Comparison of ENCODE assay signal across 24 cellular contexts in genomic region chr5:154141686-154142300, GRCh38. TPM values are rescaled to one million over a fixed set of nuclear protein-coding genes. Genes with fewer than 3 reads are reported as not detected.
DNase-seq lines count a peak whose midpoint lies in the region; ATAC-seq and TF ChIP-seq lines count a peak whose summit lies in the region.
"Had no signal": no experiment of that assay in that cellular context is flagged by ENCODE, and none has a peak within 500 bp of the region (broad histone marks: within the 10 kb centered on the region; RNA-seq: fewer than 3 reads in every experiment).

No MANE protein-coding gene starts in this region.

- no peak overlapping the region for H2BK15ac ChIP-seq in mesendoderm (replicated peaks; ENCODE audit: low read depth)

- H3K4me2 ChIP-seq in mesendoderm (ENCODE audit: low read length) = no peak overlapping the region

- no peak overlapping the region for H4K8ac ChIP-seq in mesendoderm (ENCODE audit: low read depth, low read length)

- POLR2A ChIA-PET in activated CD4-positive, alpha-beta memory T cell treated with anti-CD3 and anti-CD28 coated beads for 36 hours (lab: Charles Lee) = no interaction called here

- no peaks in the 10 kb centered on the region for H3K4me1 Mint-ChIP-seq in activated CD4-positive, alpha-beta memory T cell treated with anti-CD3 and anti-CD28 coated beads for 36 hours (ENCODE audit: low read depth)
- H3K4me1 Mint-ChIP-seq: activated B cell treated with CpG ODN at 0.5 μM for 24 hours; naive B cell; stimulated activated naive CD8-positive, alpha-beta T cell treated with anti-CD3 and anti-CD28 coated beads, Interleukin-15, amount 100 ng/mL, for 72 hours had no signal

- intact Hi-C loops in ascending aorta (cut with DNase I) = no loop called here
- intact Hi-C loops in activated CD4-positive, alpha-beta memory T cell treated with anti-CD3 and anti-CD28 coated beads for 36 hours (cut with micrococcal nuclease) = no loop called here

- CTCF ChIA-PET in activated CD4-positive, alpha-beta memory T cell treated with anti-CD3 and anti-CD28 coated beads for 36 hours (lab: Charles Lee) = no interaction called here

- H3K27ac ChIP-seq in ascending aorta = peak overlapping the region; percentile 29 to 42
- no peak overlapping the region for H3K27ac ChIP-seq in mesendoderm (ENCODE audit: low read depth, low read length)
- H3K27ac ChIP-seq: sigmoid colon, tibial nerve had no signal

- peaks cover 4% of the 10 kb centered on the region for H3K27me3 Mint-ChIP-seq in activated CD4-positive, alpha-beta memory T cell treated with anti-CD3 and anti-CD28 coated beads for 36 hours

- no peaks in the 10 kb centered on the region for H3K4me1 ChIP-seq in ascending aorta
- peaks cover 8% of the 10 kb centered on the region for H3K4me1 ChIP-seq in mesendoderm (ENCODE audit: control insufficient read depth, low read depth, low read length)

- H2AK5ac ChIP-seq in mesendoderm (ENCODE audit: low read length) = no peak overlapping the region

- no peaks in the 10 kb centered on the region for H3K36me3 Mint-ChIP-seq in activated CD4-positive, alpha-beta memory T cell treated with anti-CD3 and anti-CD28 coated beads for 36 hours
- H3K36me3 Mint-ChIP-seq: activated naive CD8-positive, alpha-beta T cell; CD14-positive monocyte; naive B cell had no signal

- H3K27ac Mint-ChIP-seq in activated CD4-positive, alpha-beta memory T cell treated with anti-CD3 and anti-CD28 coated beads for 36 hours = no peak overlapping the region
- H3K27ac Mint-ChIP-seq: activated B cell treated with CpG ODN at 0.5 μM for 24 hours; activated naive CD8-positive, alpha-beta T cell; activated T-helper 2 cell treated with anti-CD3 and anti-CD28 coated beads, Interferon-gamma antibody, Interleukin-2, Interleukin-4, amounts not matched to agents 10 μg/mL and 5 μg/mL and 100 μg/mL, durations not matched to agents 14 hours and 24 hours and 36 hours; CD14-positive monocyte; HFFc6; naive B cell had no signal

- no peak overlapping the region for H3K56ac ChIP-seq in mesendoderm (ENCODE audit: low read length)

- TF ChIP-seq POLR2A in erythroblast (IDR thresholded peaks at IDR 0.05; ENCODE audit: low read length) (no peak), GM18505 (IDR thresholded peaks at IDR 0.05; ENCODE audit: borderline replicate concordance, extremely low read depth, insufficient read depth, insufficient read length) (no peak)

- no peaks in the 10 kb centered on the region for H3K9me3 ChIP-seq in ascending aorta
- H3K9me3 ChIP-seq: heart right ventricle, sigmoid colon, tibial nerve had no signal

- no peak overlapping the region for H2BK5ac ChIP-seq in mesendoderm (ENCODE audit: low read length)

- H3K18ac ChIP-seq in mesendoderm (ENCODE audit: low read length) = no peak overlapping the region

- H4K5ac ChIP-seq in mesendoderm (ENCODE audit: low read length) = no peak overlapping the region

- H3K36me3 ChIP-seq in ascending aorta (no peaks in the 10 kb centered on the region), mesendoderm (ENCODE audit: control insufficient read depth, insufficient read depth, low read length) (no peaks in the 10 kb centered on the region)
- H3K36me3 ChIP-seq: heart right ventricle, sigmoid colon, tibial nerve had no signal

- no peaks in the 10 kb centered on the region for H3K9me3 Mint-ChIP-seq in activated CD4-positive, alpha-beta memory T cell treated with anti-CD3 and anti-CD28 coated beads for 36 hours
- H3K9me3 Mint-ChIP-seq: activated B cell treated with CpG ODN at 0.5 μM for 24 hours; activated T-helper 2 cell treated with anti-CD3 and anti-CD28 coated beads, Interferon-gamma antibody, Interleukin-2, Interleukin-4, amounts not matched to agents 10 μg/mL and 5 μg/mL and 100 μg/mL, durations not matched to agents 14 hours and 24 hours and 36 hours; HFFc6; stimulated activated naive CD8-positive, alpha-beta T cell treated with anti-CD3 and anti-CD28 coated beads, Interleukin-15, amount 100 ng/mL, for 72 hours had no signal

- H3K4ac ChIP-seq in mesendoderm (ENCODE audit: low read depth, low read length) = no peak overlapping the region

- H3K9ac ChIP-seq in mesendoderm (ENCODE audit: low read length) = no peak overlapping the region

- H3K27me3 ChIP-seq in ascending aorta (no peaks in the 10 kb centered on the region), mesendoderm (ENCODE audit: insufficient read depth, low read length, poor library complexity) (no peaks in the 10 kb centered on the region)
- H3K27me3 ChIP-seq: heart right ventricle, sigmoid colon, tibial nerve had no signal

- WGBS in mesendoderm (ENCODE audit: extremely low coverage, insufficient coverage, low lambda C conversion rate) = no CpG with 5 or more reads among the region's 1 CpG

- in situ Hi-C loops in G401 (cut with HindIII; ENCODE audit: low sequenced_read_pairs) = no loop called here

- no peak for TF ChIP-seq CTCF in ascending aorta (IDR thresholded peaks at IDR 0.05)

- no peak overlapping the region for H3K4me3 Mint-ChIP-seq in activated CD4-positive, alpha-beta memory T cell treated with anti-CD3 and anti-CD28 coated beads for 36 hours
- H3K4me3 Mint-ChIP-seq: activated B cell treated with CpG ODN at 0.5 μM for 24 hours; activated naive CD8-positive, alpha-beta T cell; HFFc6; naive B cell; stimulated activated naive CD8-positive, alpha-beta T cell treated with anti-CD3 and anti-CD28 coated beads, Interleukin-15, amount 100 ng/mL, for 72 hours had no signal

- DNase-seq in AG08395 (ENCODE audit: low spot score) (peak; percentile 20), G401 (ENCODE audit: low spot score) (peak; percentile 6), ascending aorta (ENCODE audit: low spot score in 2 of 2) (no peak), mesendoderm (peak; percentile 43), erythroblast (lab: John Stamatoyannopoulos, UW) (no peak)
- no peak for DNase-seq in activated CD4-positive, alpha-beta memory T cell treated with anti-CD3 and anti-CD28 coated beads for 36 hours
- no peak for DNase-seq in stimulated activated CD8-positive, alpha-beta memory T cell treated with anti-CD3 and anti-CD28 coated beads, Interleukin-4, amount 100 ng/mL, for 48 hours
- DNase-seq: activated B cell treated with CpG ODN at 0.5 μM for 24 hours; activated CD4-positive, alpha-beta T cell treated with anti-CD3 and anti-CD28 coated beads, Interleukin-2, amount 50 U/mL, for 4 hours; cerebellar nuclear complex; heart right ventricle; HFFc6; naive B cell; NCI-H774; SHP77 treated with DMSO at 0.1 percent for 48 hours; sigmoid colon; stimulated activated naive CD8-positive, alpha-beta T cell treated with anti-CD3 and anti-CD28 coated beads, Interleukin-15, amount 100 ng/mL, for 72 hours; T1000 had no signal

- H3K79me2 ChIP-seq in mesendoderm (ENCODE audit: control insufficient read depth, insufficient read depth, low read length) = no peaks in the 10 kb centered on the region

- H3K79me1 ChIP-seq in mesendoderm (ENCODE audit: low read length) = no peaks in the 10 kb centered on the region

- no peak for ATAC-seq in GM18505 (IDR thresholded peaks at IDR 0.05; ENCODE audit: unreplicated experiment)
- ATAC-seq: K562; stimulated activated naive CD8-positive, alpha-beta T cell treated with anti-CD3 and anti-CD28 coated beads, Interleukin-15, amount 100 ng/mL, for 72 hours had no signal

- H3K4me3 ChIP-seq in ascending aorta (no peak overlapping the region), mesendoderm (ENCODE audit: low read length) (no peak overlapping the region)
- H3K4me3 ChIP-seq: heart right ventricle, K562, sigmoid colon, tibial nerve had no signal

- H2BK120ac ChIP-seq in mesendoderm (ENCODE audit: low read depth, low read length) = no peak overlapping the region

- H3K23ac ChIP-seq in mesendoderm (ENCODE audit: low read length) = no peak overlapping the region

RNA-seq across cellular contexts. Expression of gene GALNT10, which starts 48.7 kb away (rescaled TPM):
- total RNA-seq in G401 (2014; rRNA removed; shearing (Covaris generic)) = 47.8 and 61.1 TPM in 2 replicates
- total RNA-seq in ascending aorta = 52.3 TPM
- 23.1 TPM for polyA plus RNA-seq in mesendoderm (2013, experiment 1 of 2)
- 22.1 TPM for polyA plus RNA-seq in mesendoderm (2013, experiment 2 of 2)
- total RNA-seq in activated CD4-positive, alpha-beta memory T cell treated with anti-CD3 and anti-CD28 coated beads for 36 hours = 10 to 100 TPM; 23.8 to 26.9 TPM

Comparison
In these comparisons a context has a peak if more than half of its experiments do, and no peak if none do; other contexts are left out.
1. DNase-seq: peak in AG08395 (single experiment), G401 (single experiment) and mesendoderm (single experiment); none in ascending aorta (0 of 2), erythroblast (0 of 2), activated CD4-positive, alpha-beta memory T cell treated with anti-CD3 and anti-CD28 coated beads for 36 hours (single experiment) and stimulated activated CD8-positive, alpha-beta memory T cell treated with anti-CD3 and anti-CD28 coated beads, Interleukin-4, amount 100 ng/mL, for 48 hours (single experiment).